ENCODE assay signal across 8 cellular contexts in genomic region chr1:228664399-228664914, GRCh38.
DNase-seq lines count a peak whose midpoint lies in the region; ATAC-seq and TF ChIP-seq lines count a peak whose summit lies in the region.

No MANE protein-coding gene starts in this region.

- H2BK120ac ChIP-seq in H9 (ENCODE audit: low read depth, low read length, poor library complexity, severe bottlenecking), result no peak overlapping the region

- intact Hi-C loops in right lobe of liver (cut with DNase I), result loop anchor here in 1 of 2 donors (10.0 kb wide), 1 partner anchor 590 kb away; no protein-coding TSS in a partner anchor

- H2AFZ ChIP-seq in H9 (ENCODE audit: low read length), result no peak overlapping the region

- H3K36me3 Mint-ChIP-seq in H9 (ENCODE audit: insufficient read depth in 1 of 3, low read depth in 3 of 3), result no peaks in the 10 kb centered on the region

- TF ChIP-seq CTCF in AG09319 (IDR thresholded peaks at IDR 0.05; ENCODE audit: low read depth, low read length), result peak; percentile 68
- TF ChIP-seq CTCF in H9 (conservative IDR thresholded peaks at IDR 0.05), result peak; percentile 88
- peak; percentile 84 for TF ChIP-seq CTCF in coronary artery (IDR thresholded peaks at IDR 0.05)
- peak; percentile 87 to 88 (median 88) for TF ChIP-seq CTCF in right lobe of liver (IDR thresholded peaks at IDR 0.05)

- no peak overlapping the region for H4K8ac ChIP-seq in H9 (replicated peaks; ENCODE audit: insufficient read length, low read depth, low read length)

- H3K18ac ChIP-seq in H9 (ENCODE audit: insufficient read length, low read depth, low read length), result no peak overlapping the region

- no peaks in the 10 kb centered on the region for H3K36me3 ChIP-seq in right lobe of liver

- H2BK5ac ChIP-seq in H9 (ENCODE audit: insufficient read length, low read length), result no peak overlapping the region

- H3K4me3 ChIP-seq in coronary artery, result peak overlapping the region; percentile 28
- no peak overlapping the region for H3K4me3 ChIP-seq in right lobe of liver

- H4K5ac ChIP-seq in H9 (ENCODE audit: insufficient read length, low read depth, low read length), result no peak overlapping the region

- no peak overlapping the region for H3K4ac ChIP-seq in H9 (ENCODE audit: low read depth, low read length)

- H3T11ph ChIP-seq in H9 (ENCODE audit: low read length), result no peak overlapping the region

- H3K27me3 ChIP-seq in H9 (ENCODE audit: insufficient read depth, low read length), result no peaks in the 10 kb centered on the region
- H3K27me3 ChIP-seq in right lobe of liver, result no peaks in the 10 kb centered on the region

- H3K79me2 ChIP-seq in H9 (ENCODE audit: insufficient read depth, low read length), result no peaks in the 10 kb centered on the region

- no peak overlapping the region for H2BK12ac ChIP-seq in H9 (ENCODE audit: insufficient read length, low read depth, low read length)

- no peak overlapping the region for H3K23ac ChIP-seq in H9 (ENCODE audit: insufficient read length, low read depth, low read length)

- no peaks in the 10 kb centered on the region for H3K4me1 ChIP-seq in H9 (ENCODE audit: insufficient read depth, low read length)
- H3K4me1 ChIP-seq in right lobe of liver, result peaks cover 0 to 9% (median 0%) of the 10 kb centered on the region in 4 donors

- H3K27me3 Mint-ChIP-seq in H9 (ENCODE audit: low read depth), result peaks cover 10% of the 10 kb centered on the region

- H3K23me2 ChIP-seq in H9 (ENCODE audit: insufficient read length, low read depth, low read length, poor library complexity, severe bottlenecking), result no peaks in the 10 kb centered on the region

- no peak overlapping the region for H2BK20ac ChIP-seq in H9 (ENCODE audit: low read depth, low read length, poor library complexity, severe bottlenecking)

- no peak overlapping the region for H2BK15ac ChIP-seq in H9 (ENCODE audit: low read depth, low read length)

- H3K4me1 Mint-ChIP-seq in H9, result peaks cover 3 to 9% of the 10 kb centered on the region in 2 experiments; a peak in 2 of 4 replicates

- no peaks in the 10 kb centered on the region for H3K79me1 ChIP-seq in H9 (ENCODE audit: insufficient read depth, low read depth, low read length, poor library complexity, severe bottlenecking)

- no peak overlapping the region; a peak in 1 of 7 replicates for H3K27ac Mint-ChIP-seq in H9

- H3K27ac ChIP-seq in H9 (ENCODE audit: insufficient read length, low read depth, low read length) (no peak overlapping the region), coronary artery (no peak overlapping the region), right lobe of liver (no peak overlapping the region)

- WGBS in H9 (ENCODE audit: extremely low coverage, insufficient read length, low lambda C conversion rate), result no CpG with 5 or more reads among the region's 14 CpGs
- WGBS in right lobe of liver (ENCODE audit: insufficient coverage, low coverage, low lambda C conversion rate, missing lambda C conversion rate), result 14% methylated on average over 6 of the region's 14 CpGs

- peak; percentile 89 to 99 (median 96) for ATAC-seq in right lobe of liver
- ATAC-seq in GM21576 (IDR thresholded peaks at IDR 0.05; ENCODE audit: unreplicated experiment), result no peak

- H3K14ac ChIP-seq in H9 (ENCODE audit: insufficient read depth, low read length), result no peak overlapping the region

- H3K56ac ChIP-seq in H9 (ENCODE audit: insufficient read length, low read depth, low read length), result no peak overlapping the region

- DNase-seq in AG09319 (ENCODE audit: extremely low read depth, low read depth) (no peak), H9 (peak; percentile 75), NCI-H510A treated with DMSO at 0.1 percent for 48 hours (lab: John Stamatoyannopoulos, UW) (peak; percentile 84), coronary artery (ENCODE audit: low spot score) (no peak), right lobe of liver (peak; percentile 66 to 87 (median 77))
- peak; percentile 64 to 82 for DNase-seq in activated CD4-positive, alpha-beta T cell treated with anti-CD3 and anti-CD28 coated beads for 4 hours
- DNase-seq in stimulated activated CD8-positive, alpha-beta memory T cell treated with anti-CD3 and anti-CD28 coated beads, Interleukin-12 subunit alpha, Interleukin-12 subunit beta, amount 100 ng/mL, for 1 hour (ENCODE audit: low read depth), result peak; percentile 74

- H4K20me1 ChIP-seq in H9 (ENCODE audit: control insufficient read depth, insufficient read depth, insufficient read length), result no peaks in the 10 kb centered on the region

- H3K4me3 Mint-ChIP-seq in H9, result peak overlapping the region in 1 of 2 experiments; percentile 32; a peak in 1 of 5 replicates

- no peak overlapping the region for H2AK5ac ChIP-seq in H9 (ENCODE audit: insufficient read length, low read length)

- H3K9me3 ChIP-seq in H9 (ENCODE audit: control insufficient read depth, low read depth, low read length) (no peaks in the 10 kb centered on the region), right lobe of liver (no peaks in the 10 kb centered on the region)

- H4K91ac ChIP-seq in H9 (ENCODE audit: insufficient read length, low read depth, low read length), result no peak overlapping the region

- H3K9ac ChIP-seq in H9 (ENCODE audit: extremely low read depth, insufficient read length, low read length), result no peak overlapping the region

- no peak overlapping the region for H3K4me2 ChIP-seq in H9 (ENCODE audit: insufficient read depth, insufficient read length, low read length)

- no peak for TF ChIP-seq POLR2A in right lobe of liver (IDR thresholded peaks at IDR 0.05)

- H3K9me3 Mint-ChIP-seq in H9, result peaks cover 0 to 3% of the 10 kb centered on the region in 2 experiments; a peak in 1 of 5 replicates

Comparison
In these comparisons a context has a peak if more than half of its experiments do, and no peak if none do; other contexts are left out.
1. DNase-seq: peak in H9 (single experiment), NCI-H510A treated with DMSO at 0.1 percent for 48 hours (single experiment), activated CD4-positive, alpha-beta T cell treated with anti-CD3 and anti-CD28 coated beads for 4 hours (2 of 2), right lobe of liver (3 of 3) and stimulated activated CD8-positive, alpha-beta memory T cell treated with anti-CD3 and anti-CD28 coated beads, Interleukin-12 subunit alpha, Interleukin-12 subunit beta, amount 100 ng/mL, for 1 hour (single experiment); none in AG09319 (single experiment) and coronary artery (single experiment).
2. Peak in every context shown above with its lines, with median percentiles within 50 percentile points of each other: CTCF ChIP-seq.